Comparison of ENCODE assay signal across 18 cellular contexts in genomic region chr12:1501695-1502440, GRCh38.
"Had no signal": no experiment of that assay in that cellular context is flagged by ENCODE, and none has a peak within 500 bp of the region (broad histone marks: within the 10 kb centered on the region; RNA-seq: fewer than 3 reads in every experiment).

No MANE protein-coding gene starts in this region.

- H3K27ac Mint-ChIP-seq: activated CD4-positive, alpha-beta T cell treated with anti-CD3 and anti-CD28 coated beads, Interleukin-2, amount 10 ng/mL, durations not matched to agents 7 days and 5 days; activated CD8-positive, alpha-beta T cell treated with anti-CD3 and anti-CD28 coated beads, Interleukin-2, amount 10 ng/mL, durations not matched to agents 7 days and 5 days; activated naive CD8-positive, alpha-beta T cell treated with anti-CD3 and anti-CD28 coated beads for 36 hours; naive thymus-derived CD4-positive, alpha-beta T cell; T-helper 1 cell treated with Interleukin-12 subunit alpha and Interleukin-12 subunit beta and Interleukin-4 antibody, amounts not matched to agents 30 μg/mL and 1 μg/mL, for 36 hours had no signal

- H3K27ac ChIP-seq: gastrocnemius medialis, left ventricle myocardium inferior, tibial artery had no signal

- ATAC-seq: activated CD4-positive, CD25-positive, alpha-beta regulatory T cell treated with anti-CD3 and anti-CD28 coated beads, Interleukin-2, amount 50 U/mL, for 24 hours; activated CD8-positive, alpha-beta T cell treated with anti-CD3 and anti-CD28 coated beads, Interleukin-2, amount 10 ng/mL, durations not matched to agents 7 days and 5 days; gastrocnemius medialis; naive thymus-derived CD4-positive, alpha-beta T cell; stimulated activated naive CD8-positive, alpha-beta T cell treated with anti-CD3 and anti-CD28 coated beads, Interleukin-15, Interleukin-2, amounts not matched to agents 100 U/mL and 50 U/mL, for 24 hours had no signal

- H3K4me3 Mint-ChIP-seq: activated CD4-positive, alpha-beta T cell treated with anti-CD3 and anti-CD28 coated beads, Interleukin-2, amount 10 ng/mL, durations not matched to agents 7 days and 5 days; activated CD8-positive, alpha-beta T cell treated with anti-CD3 and anti-CD28 coated beads, Interleukin-2, amount 10 ng/mL, durations not matched to agents 7 days and 5 days; activated naive CD8-positive, alpha-beta T cell treated with anti-CD3 and anti-CD28 coated beads for 36 hours; T-helper 1 cell treated with Interleukin-12 subunit alpha and Interleukin-12 subunit beta and Interleukin-4 antibody, amounts not matched to agents 30 μg/mL and 1 μg/mL, for 36 hours had no signal

- H3K27me3 ChIP-seq: tibial artery had no signal

- H3K36me3 ChIP-seq: gastrocnemius medialis, left ventricle myocardium inferior, tibial artery had no signal

- H3K4me3 ChIP-seq: gastrocnemius medialis, left ventricle myocardium inferior, tibial artery had no signal

- H3K36me3 Mint-ChIP-seq: activated naive CD8-positive, alpha-beta T cell treated with anti-CD3 and anti-CD28 coated beads for 36 hours had no signal

- H3K9me3 Mint-ChIP-seq: activated CD4-positive, alpha-beta T cell treated with anti-CD3 and anti-CD28 coated beads, Interleukin-2, amount 10 ng/mL, durations not matched to agents 7 days and 5 days; activated naive CD8-positive, alpha-beta T cell treated with anti-CD3 and anti-CD28 coated beads for 36 hours; T-helper 1 cell treated with Interleukin-12 subunit alpha and Interleukin-12 subunit beta and Interleukin-4 antibody, amounts not matched to agents 30 μg/mL and 1 μg/mL, for 36 hours had no signal

- DNase-seq: activated CD4-positive, alpha-beta T cell treated with anti-CD3 and anti-CD28 coated beads, Interleukin-2, amount 10 ng/mL, durations not matched to agents 7 days and 5 days; activated CD8-positive, alpha-beta memory T cell treated with anti-CD3 and anti-CD28 coated beads, Interleukin-2, amount 50 U/mL, for 4 hours; activated CD8-positive, alpha-beta T cell treated with anti-CD3 and anti-CD28 coated beads, Interleukin-2, amount 10 ng/mL, durations not matched to agents 7 days and 5 days; activated naive CD4-positive, alpha-beta T cell; activated naive CD8-positive, alpha-beta T cell treated with anti-CD3 and anti-CD28 coated beads for 36 hours; amniotic stem cell; central memory CD4-positive, alpha-beta T cell; gastrocnemius medialis; kidney glomerular epithelial cell; left ventricle myocardium inferior; naive thymus-derived CD4-positive, alpha-beta T cell; nucleus accumbens; posterior cingulate gyrus; stimulated activated CD4-positive, alpha-beta T cell treated with anti-CD3 and anti-CD28 coated beads, Interleukin-2, amount 100 ng/mL, for 24 hours; stimulated activated naive CD8-positive, alpha-beta T cell treated with anti-CD3 and anti-CD28 coated beads, Interleukin-15, Interleukin-2, amounts not matched to agents 100 U/mL and 50 U/mL, for 24 hours had no signal

- H3K9me3 ChIP-seq: gastrocnemius medialis, left ventricle myocardium inferior, tibial artery had no signal
